ENCODE assay signal across 39 cellular contexts in genomic region chr15:69121198-69121828, GRCh38.
"Had no signal": no experiment of that assay in that cellular context is flagged by ENCODE, and none has a peak within 500 bp of the region (broad histone marks: within the 10 kb centered on the region; RNA-seq: fewer than 3 reads in every experiment).

No MANE protein-coding gene starts in this region.

- H3K4me3 ChIP-seq: ascending aorta, cardiac muscle cell had no signal

- H3K27me3 Mint-ChIP-seq: activated naive CD4-positive, alpha-beta T cell treated with anti-CD3 and anti-CD28 coated beads, Interleukin-2, amount 50 U/mL, for 24 hours; brain had no signal

- H3K4me3 Mint-ChIP-seq: activated CD4-positive, alpha-beta memory T cell treated with anti-CD3 and anti-CD28 coated beads, Interleukin-2, amount 10 ng/mL, durations not matched to agents 7 days and 5 days; activated CD4-positive, alpha-beta T cell treated with anti-CD3 and anti-CD28 coated beads for 36 hours; activated CD4-positive, alpha-beta T cell treated with anti-CD3 and anti-CD28 coated beads, Interleukin-2, amount 10 ng/mL, durations not matched to agents 7 days and 5 days; activated CD8-positive, alpha-beta memory T cell treated with anti-CD3 and anti-CD28 coated beads, Interleukin-2, amount 10 ng/mL, durations not matched to agents 7 days and 5 days; activated CD8-positive, alpha-beta T cell treated with anti-CD3 and anti-CD28 coated beads, Interleukin-2, amount 10 ng/mL, durations not matched to agents 7 days and 5 days; activated naive CD4-positive, alpha-beta T cell treated with anti-CD3 and anti-CD28 coated beads, Interleukin-2, amount 10 ng/mL, durations not matched to agents 7 days and 5 days; activated naive CD4-positive, alpha-beta T cell treated with anti-CD3 and anti-CD28 coated beads, Interleukin-2, amount 50 U/mL, for 24 hours; activated naive CD8-positive, alpha-beta T cell; activated naive CD8-positive, alpha-beta T cell treated with anti-CD3 and anti-CD28 coated beads, Interleukin-2, amount 10 ng/mL, durations not matched to agents 7 days and 5 days; activated naive CD8-positive, alpha-beta T cell treated with anti-CD3 and anti-CD28 coated beads, Interleukin-2, amount 50 U/mL, for 24 hours; activated T-cell treated with anti-CD3 and anti-CD28 coated beads, Interleukin-2, amount 50 U/mL, for 24 hours; brain; central memory CD8-positive, alpha-beta T cell; T-helper 1 cell treated with Interleukin-12 subunit alpha and Interleukin-12 subunit beta and Interleukin-4 antibody, amounts not matched to agents 30 μg/mL and 1 μg/mL, for 36 hours; T-helper 2 cell treated with Interferon-gamma antibody and Interleukin-4, amounts not matched to agents 5 μg/mL and 100 μg/mL, for 36 hours had no signal

- H3K4me1 Mint-ChIP-seq: activated naive CD4-positive, alpha-beta T cell treated with anti-CD3 and anti-CD28 coated beads, Interleukin-2, amount 50 U/mL, for 24 hours; central memory CD8-positive, alpha-beta T cell had no signal

- H3K9me3 Mint-ChIP-seq: activated CD4-positive, alpha-beta memory T cell treated with anti-CD3 and anti-CD28 coated beads, Interleukin-2, amount 10 ng/mL, durations not matched to agents 7 days and 5 days; activated CD4-positive, alpha-beta T cell treated with anti-CD3 and anti-CD28 coated beads, Interleukin-2, amount 10 ng/mL, durations not matched to agents 7 days and 5 days; activated naive CD4-positive, alpha-beta T cell treated with anti-CD3 and anti-CD28 coated beads, Interleukin-2, amount 10 ng/mL, durations not matched to agents 7 days and 5 days; activated naive CD4-positive, alpha-beta T cell treated with anti-CD3 and anti-CD28 coated beads, Interleukin-2, amount 50 U/mL, for 24 hours; activated naive CD8-positive, alpha-beta T cell treated with anti-CD3 and anti-CD28 coated beads, Interleukin-2, amount 10 ng/mL, durations not matched to agents 7 days and 5 days; activated naive CD8-positive, alpha-beta T cell treated with anti-CD3 and anti-CD28 coated beads, Interleukin-2, amount 50 U/mL, for 24 hours; activated T-cell treated with anti-CD3 and anti-CD28 coated beads, Interleukin-2, amount 50 U/mL, for 24 hours; activated T-helper 2 cell treated with anti-CD3 and anti-CD28 coated beads, Interferon-gamma antibody, Interleukin-2, Interleukin-4, amounts not matched to agents 10 μg/mL and 5 μg/mL and 100 μg/mL, durations not matched to agents 14 hours and 24 hours and 36 hours; central memory CD8-positive, alpha-beta T cell; T-helper 1 cell treated with Interleukin-12 subunit alpha and Interleukin-12 subunit beta and Interleukin-4 antibody, amounts not matched to agents 30 μg/mL and 1 μg/mL, for 36 hours; T-helper 2 cell treated with Interferon-gamma antibody and Interleukin-4, amounts not matched to agents 5 μg/mL and 100 μg/mL, for 36 hours had no signal

- H3K36me3 ChIP-seq: ascending aorta, cardiac muscle cell had no signal

- FAIRE-seq: bronchial epithelial cell, TTC549 had no signal

- H3K27ac ChIP-seq: ascending aorta, cardiac muscle cell, VCaP had no signal

- H3K9me3 ChIP-seq: ascending aorta had no signal

- H3K27ac Mint-ChIP-seq: activated CD4-positive, alpha-beta memory T cell treated with anti-CD3 and anti-CD28 coated beads, Interleukin-2, amount 10 ng/mL, durations not matched to agents 7 days and 5 days; activated CD4-positive, alpha-beta T cell treated with anti-CD3 and anti-CD28 coated beads for 36 hours; activated CD4-positive, alpha-beta T cell treated with anti-CD3 and anti-CD28 coated beads, Interleukin-2, amount 10 ng/mL, durations not matched to agents 7 days and 5 days; activated CD8-positive, alpha-beta memory T cell treated with anti-CD3 and anti-CD28 coated beads, Interleukin-2, amount 10 ng/mL, durations not matched to agents 7 days and 5 days; activated CD8-positive, alpha-beta T cell treated with anti-CD3 and anti-CD28 coated beads, Interleukin-2, amount 10 ng/mL, durations not matched to agents 7 days and 5 days; activated naive CD4-positive, alpha-beta T cell treated with anti-CD3 and anti-CD28 coated beads, Interleukin-2, amount 10 ng/mL, durations not matched to agents 7 days and 5 days; activated naive CD4-positive, alpha-beta T cell treated with anti-CD3 and anti-CD28 coated beads, Interleukin-2, amount 50 U/mL, for 24 hours; activated naive CD8-positive, alpha-beta T cell; activated naive CD8-positive, alpha-beta T cell treated with anti-CD3 and anti-CD28 coated beads, Interleukin-2, amount 10 ng/mL, durations not matched to agents 7 days and 5 days; activated naive CD8-positive, alpha-beta T cell treated with anti-CD3 and anti-CD28 coated beads, Interleukin-2, amount 50 U/mL, for 24 hours; activated T-cell treated with anti-CD3 and anti-CD28 coated beads, Interleukin-2, amount 50 U/mL, for 24 hours; activated T-helper 2 cell treated with anti-CD3 and anti-CD28 coated beads, Interferon-gamma antibody, Interleukin-2, Interleukin-4, amounts not matched to agents 10 μg/mL and 5 μg/mL and 100 μg/mL, durations not matched to agents 14 hours and 24 hours and 36 hours; T-helper 1 cell treated with Interleukin-12 subunit alpha and Interleukin-12 subunit beta and Interleukin-4 antibody, amounts not matched to agents 30 μg/mL and 1 μg/mL, for 36 hours; T-helper 2 cell treated with Interferon-gamma antibody and Interleukin-4, amounts not matched to agents 5 μg/mL and 100 μg/mL, for 36 hours had no signal

- DNase-seq: activated CD4-positive, alpha-beta memory T cell treated with anti-CD3 and anti-CD28 coated beads, Interleukin-2, amount 10 ng/mL, durations not matched to agents 7 days and 5 days; activated CD4-positive, alpha-beta T cell treated with anti-CD3 and anti-CD28 coated beads for 1 hour; activated CD4-positive, alpha-beta T cell treated with anti-CD3 and anti-CD28 coated beads for 36 hours; activated CD4-positive, alpha-beta T cell treated with anti-CD3 and anti-CD28 coated beads for 48 hours; activated CD4-positive, alpha-beta T cell treated with anti-CD3 and anti-CD28 coated beads, Interleukin-2, amount 10 ng/mL, durations not matched to agents 7 days and 5 days; activated CD4-positive, alpha-beta T cell treated with anti-CD3 and anti-CD28 coated beads, Interleukin-2, amount 50 U/mL, for 48 hours; activated CD4-positive, CD25-positive, alpha-beta regulatory T cell; activated CD8-positive, alpha-beta memory T cell treated with anti-CD3 and anti-CD28 coated beads for 24 hours; activated CD8-positive, alpha-beta memory T cell treated with anti-CD3 and anti-CD28 coated beads, Interleukin-2, amount 10 ng/mL, durations not matched to agents 7 days and 5 days; activated CD8-positive, alpha-beta memory T cell treated with anti-CD3 and anti-CD28 coated beads, Interleukin-2, amount 50 U/mL, for 48 hours; activated CD8-positive, alpha-beta T cell treated with anti-CD3 and anti-CD28 coated beads, Interleukin-2, amount 10 ng/mL, durations not matched to agents 7 days and 5 days; activated effector memory CD4-positive, alpha-beta T cell treated with Interleukin-2 at 50 U/mL for 16 hours; activated gamma-delta T cell; activated naive CD4-positive, alpha-beta T cell treated with anti-CD3 and anti-CD28 coated beads, Interleukin-2, amount 10 ng/mL, durations not matched to agents 7 days and 5 days; activated naive CD4-positive, alpha-beta T cell treated with Interleukin-2 at 50 U/mL for 16 hours; activated naive CD8-positive, alpha-beta T cell treated with anti-CD3 and anti-CD28 coated beads, Interleukin-2, amount 10 ng/mL, durations not matched to agents 7 days and 5 days; activated naive CD8-positive, alpha-beta T cell treated with anti-CD3 and anti-CD28 coated beads, Interleukin-2, amount 50 U/mL, for 24 hours; activated T-cell treated with anti-CD3 and anti-CD28 coated beads, Interleukin-2, amount 50 U/mL, for 24 hours; activated T-cell treated with anti-CD3 and anti-CD28 coated beads, Interleukin-2, amount 50 U/mL, for 48 hours; amygdala; anterior cingulate cortex; caudate nucleus; cerebellar nuclear complex; T-helper 1 cell; T-helper 2 cell; T-helper 9 cell had no signal

- ATAC-seq: activated CD4-positive, alpha-beta T cell treated with anti-CD3 and anti-CD28 coated beads for 36 hours; activated CD4-positive, CD25-positive, alpha-beta regulatory T cell treated with anti-CD3 and anti-CD28 coated beads, Interleukin-2, amount 50 U/mL, for 24 hours; activated CD8-positive, alpha-beta memory T cell treated with anti-CD3 and anti-CD28 coated beads, Interleukin-2, amount 10 ng/mL, durations not matched to agents 7 days and 5 days; activated CD8-positive, alpha-beta T cell treated with anti-CD3 and anti-CD28 coated beads, Interleukin-2, amount 10 ng/mL, durations not matched to agents 7 days and 5 days; activated naive CD8-positive, alpha-beta T cell treated with anti-CD3 and anti-CD28 coated beads, Interleukin-2, amount 50 U/mL, for 24 hours had no signal

- H3K4me1 ChIP-seq: ascending aorta had no signal

- H3K27me3 ChIP-seq: ascending aorta had no signal
